8 cellular contexts compared by ENCODE assay signal in the genomic region with DNA sequence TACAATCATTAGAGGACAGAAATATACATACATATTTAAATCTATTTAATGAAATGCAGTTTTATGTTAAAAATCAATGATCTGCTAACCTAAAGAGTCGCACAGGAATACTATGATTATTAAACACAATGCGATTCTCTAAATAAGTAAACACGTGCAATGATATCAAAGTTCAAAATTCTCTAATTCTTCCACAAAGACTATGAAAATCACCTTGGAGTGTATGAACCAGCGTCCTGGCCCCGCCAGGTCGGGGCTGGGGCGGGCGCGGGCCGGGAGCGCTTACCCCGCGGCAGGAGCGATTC. TPM values are rescaled to one million over a fixed set of nuclear protein-coding genes. Genes with fewer than 3 reads are reported as not detected.
DNase-seq lines count a peak whose midpoint lies in the region; ATAC-seq, FAIRE-seq and TF ChIP-seq lines count a peak whose summit lies in the region.

No MANE protein-coding gene starts in this region.

- POLR2A ChIA-PET in HEK293T (lab: Yijun Ruan, JAX), result interaction anchor here (0.7 to 2.8 kb wide), 8 partner anchors 11 to 104 kb away, joined by 3 to 36 read pairs (median 4); a partner anchor contains a TSS
- POLR2A ChIA-PET in activated CD8-positive, alpha-beta T cell treated with anti-CD3 and anti-CD28 coated beads, Interleukin-2, amount 10 ng/mL, durations not matched to agents 7 days and 5 days (lab: Charles Lee), result interaction anchor here (0.6 to 3.1 kb wide), 7 partner anchors 9 to 678 kb away, joined by 3 to 13 read pairs (median 4); a partner anchor contains a TSS

- no peaks in the 10 kb centered on the region for H3K27me3 Mint-ChIP-seq in activated CD8-positive, alpha-beta T cell treated with anti-CD3 and anti-CD28 coated beads, Interleukin-2, amount 10 ng/mL, durations not matched to agents 7 days and 5 days (ENCODE audit: low read depth)

- H3K4me1 ChIP-seq in iPS-15b (ENCODE audit: control insufficient read depth, insufficient read depth, low read length) (peaks cover 25% of the 10 kb centered on the region), spleen (peaks cover 14 to 89% (median 36%) of the 10 kb centered on the region in 6 donors)

- H3K4me3 ChIP-seq in iPS-15b (ENCODE audit: low read depth, low read length), result peak overlapping the region; percentile 94
- H3K4me3 ChIP-seq in spleen, result peak overlapping the region; percentile 69 to 82 (median 75)

- TF ChIP-seq POLR2A in spleen (IDR thresholded peaks at IDR 0.05), result no peak

- no peak for DNase-seq in HEK293T (ENCODE audit: extremely low spot score)
- DNase-seq in activated CD8-positive, alpha-beta T cell treated with anti-CD3 and anti-CD28 coated beads, Interleukin-2, amount 10 ng/mL, durations not matched to agents 7 days and 5 days, result no peak
- DNase-seq in spleen, result no peak
- no peak for DNase-seq in GM19239 (ENCODE audit: insufficient read length, low spot score)

- no peaks in the 10 kb centered on the region for H3K27me3 ChIP-seq in iPS-15b (ENCODE audit: control insufficient read depth, insufficient read depth, low read length)
- H3K27me3 ChIP-seq in spleen (replicated peaks in 1 of 7), result no peaks in the 10 kb centered on the region

- intact Hi-C loops in spleen (cut with DNase I; ENCODE audit: low total_unique reads), result no loop called here

- CTCF ChIA-PET in HEK293T (lab: Yijun Ruan, JAX), result interaction anchor here (0.8 kb wide), 1 partner anchor 76 kb away, joined by 5 read pairs; no protein-coding TSS in a partner anchor
- CTCF ChIA-PET in activated CD8-positive, alpha-beta T cell treated with anti-CD3 and anti-CD28 coated beads, Interleukin-2, amount 10 ng/mL, durations not matched to agents 7 days and 5 days (lab: Charles Lee), result interaction anchor here (0.6 to 2.0 kb wide), 4 partner anchors 8 to 224 kb away, joined by 3 to 7 read pairs (median 4); no protein-coding TSS in a partner anchor

- peaks cover 39% of the 10 kb centered on the region for H3K36me3 Mint-ChIP-seq in activated CD8-positive, alpha-beta T cell treated with anti-CD3 and anti-CD28 coated beads, Interleukin-2, amount 10 ng/mL, durations not matched to agents 7 days and 5 days (ENCODE audit: low read depth)

- no peak for TF ChIP-seq CTCF in spleen (IDR thresholded peaks at IDR 0.05 in 8 of 11, conservative IDR thresholded peaks at IDR 0.05 in 3 of 11)

- H3K9me3 Mint-ChIP-seq in activated CD8-positive, alpha-beta T cell treated with anti-CD3 and anti-CD28 coated beads, Interleukin-2, amount 10 ng/mL, durations not matched to agents 7 days and 5 days (ENCODE audit: insufficient read depth), result no peaks in the 10 kb centered on the region

- H3K9ac ChIP-seq in iPS-15b (ENCODE audit: low read depth, low read length), result peak overlapping the region; percentile 88

- peak overlapping the region in 7 of 8 donors; percentile 91 to 99 (median 95) for H3K27ac ChIP-seq in spleen

- ATAC-seq in activated CD8-positive, alpha-beta T cell treated with anti-CD3 and anti-CD28 coated beads, Interleukin-2, amount 10 ng/mL, durations not matched to agents 7 days and 5 days, result no peak
- ATAC-seq in GM19324 (IDR thresholded peaks at IDR 0.05; ENCODE audit: low FRiP score, unreplicated experiment) (no peak), GM21529 (IDR thresholded peaks at IDR 0.05; ENCODE audit: unreplicated experiment) (no peak), GM18861 (IDR thresholded peaks at IDR 0.05; ENCODE audit: unreplicated experiment) (no peak)

- 1 to 3% (median 2%) methylated on average over 14 of the region's 14 CpGs for WGBS in spleen, 5 donors

- H3K9me3 ChIP-seq in iPS-15b (ENCODE audit: control insufficient read depth, insufficient read depth, low read length), result no peaks in the 10 kb centered on the region
- no peaks in the 10 kb centered on the region for H3K9me3 ChIP-seq in spleen

- FAIRE-seq in GM19239 (lab: Jason Lieb, UNC), result no peak

- H3K36me3 ChIP-seq in iPS-15b (ENCODE audit: control insufficient read depth, insufficient read depth, low read length) (no peaks in the 10 kb centered on the region), spleen (peaks cover 0 to 2% (median under 1%) of the 10 kb centered on the region in 6 donors)

- H3K27ac Mint-ChIP-seq in activated CD8-positive, alpha-beta T cell treated with anti-CD3 and anti-CD28 coated beads, Interleukin-2, amount 10 ng/mL, durations not matched to agents 7 days and 5 days, result peak overlapping the region; percentile 97

- peak overlapping the region; percentile 99 for H3K4me3 Mint-ChIP-seq in activated CD8-positive, alpha-beta T cell treated with anti-CD3 and anti-CD28 coated beads, Interleukin-2, amount 10 ng/mL, durations not matched to agents 7 days and 5 days

- peaks cover 39% of the 10 kb centered on the region for H3K4me1 Mint-ChIP-seq in activated CD8-positive, alpha-beta T cell treated with anti-CD3 and anti-CD28 coated beads, Interleukin-2, amount 10 ng/mL, durations not matched to agents 7 days and 5 days (ENCODE audit: low read depth)

TF ChIP-seq in HEK293T, 16 proteins besides CTCF, POLR2A, EP300 and RAD21:
- no peak for TF ChIP-seq SUZ12 (IDR thresholded peaks at IDR 0.05)
- TF ChIP-seq LEF1 (IDR thresholded peaks at IDR 0.05; ENCODE audit: borderline replicate concordance), result 0 out of 2 replicates have a peak, but pooled peaks have one; percentile 18
- TF ChIP-seq NFRKB (IDR thresholded peaks at IDR 0.05), result no peak
TF ChIP-seq in HEK293T: peak in this region for 1.

RNA-seq across cellular contexts. Expression of a gene that starts 0.6 kb away (rescaled TPM):
- total RNA-seq in activated CD8-positive, alpha-beta T cell treated with anti-CD3 and anti-CD28 coated beads, Interleukin-2, amount 10 ng/mL, durations not matched to agents 7 days and 5 days, result 10 to 100 TPM; 15.8 to 17.2 TPM
- 10 to 100 TPM; 17.4 to 42.0 (median 27.9) TPM for total RNA-seq in spleen
- 10 to 100 TPM; 28.0 to 39.8 (median 38.6) TPM for polyA plus RNA-seq in spleen

RNA-seq across cellular contexts. Expression of a gene that starts 21.8 kb away (rescaled TPM):
- under 1 TPM; 0.60 to 0.71 TPM for total RNA-seq in activated CD8-positive, alpha-beta T cell treated with anti-CD3 and anti-CD28 coated beads, Interleukin-2, amount 10 ng/mL, durations not matched to agents 7 days and 5 days
- 10 to 100 TPM; 12.3 to 54.3 (median 25.1) TPM for total RNA-seq in spleen
- polyA plus RNA-seq in spleen, result 1 to 10 TPM; 3.8 to 5.9 (median 4.8) TPM

RNA-seq across cellular contexts. Expression of a gene that starts 25.9 kb away (rescaled TPM):
- total RNA-seq in activated CD8-positive, alpha-beta T cell treated with anti-CD3 and anti-CD28 coated beads, Interleukin-2, amount 10 ng/mL, durations not matched to agents 7 days and 5 days, result 10 to 100 TPM; 40.9 to 42.0 TPM
- 100 to 1,000 TPM in 5 of 7 donors, 10 to 100 TPM in 2; 98.2 to 210 (median 141) TPM for total RNA-seq in spleen
- 10 to 100 TPM; 33.8 to 54.1 (median 33.9) TPM for polyA plus RNA-seq in spleen

Comparison
In these comparisons a context has a peak if more than half of its experiments do, and no peak if none do; other contexts are left out.
1. RNA of a gene that starts 21.8 kb away (total RNA-seq): 12.3 to 54.3 TPM in spleen; 0.60 to 0.71 TPM in activated CD8-positive, alpha-beta T cell treated with anti-CD3 and anti-CD28 coated beads, Interleukin-2, amount 10 ng/mL, durations not matched to agents 7 days and 5 days; every median in the first group is over 4 times any median in the second.